ENCODE assay signal across 1 cellular context in genomic region chr11:35287491-35287890, GRCh38.
TF ChIP-seq lines count a peak whose summit lies in the region.

No MANE protein-coding gene starts in this region.

TF ChIP-seq in GM23338, 12 proteins besides CTCF, POLR2A, EP300 and RAD21 (continued from another document):
- TF ChIP-seq, protein P1, sequence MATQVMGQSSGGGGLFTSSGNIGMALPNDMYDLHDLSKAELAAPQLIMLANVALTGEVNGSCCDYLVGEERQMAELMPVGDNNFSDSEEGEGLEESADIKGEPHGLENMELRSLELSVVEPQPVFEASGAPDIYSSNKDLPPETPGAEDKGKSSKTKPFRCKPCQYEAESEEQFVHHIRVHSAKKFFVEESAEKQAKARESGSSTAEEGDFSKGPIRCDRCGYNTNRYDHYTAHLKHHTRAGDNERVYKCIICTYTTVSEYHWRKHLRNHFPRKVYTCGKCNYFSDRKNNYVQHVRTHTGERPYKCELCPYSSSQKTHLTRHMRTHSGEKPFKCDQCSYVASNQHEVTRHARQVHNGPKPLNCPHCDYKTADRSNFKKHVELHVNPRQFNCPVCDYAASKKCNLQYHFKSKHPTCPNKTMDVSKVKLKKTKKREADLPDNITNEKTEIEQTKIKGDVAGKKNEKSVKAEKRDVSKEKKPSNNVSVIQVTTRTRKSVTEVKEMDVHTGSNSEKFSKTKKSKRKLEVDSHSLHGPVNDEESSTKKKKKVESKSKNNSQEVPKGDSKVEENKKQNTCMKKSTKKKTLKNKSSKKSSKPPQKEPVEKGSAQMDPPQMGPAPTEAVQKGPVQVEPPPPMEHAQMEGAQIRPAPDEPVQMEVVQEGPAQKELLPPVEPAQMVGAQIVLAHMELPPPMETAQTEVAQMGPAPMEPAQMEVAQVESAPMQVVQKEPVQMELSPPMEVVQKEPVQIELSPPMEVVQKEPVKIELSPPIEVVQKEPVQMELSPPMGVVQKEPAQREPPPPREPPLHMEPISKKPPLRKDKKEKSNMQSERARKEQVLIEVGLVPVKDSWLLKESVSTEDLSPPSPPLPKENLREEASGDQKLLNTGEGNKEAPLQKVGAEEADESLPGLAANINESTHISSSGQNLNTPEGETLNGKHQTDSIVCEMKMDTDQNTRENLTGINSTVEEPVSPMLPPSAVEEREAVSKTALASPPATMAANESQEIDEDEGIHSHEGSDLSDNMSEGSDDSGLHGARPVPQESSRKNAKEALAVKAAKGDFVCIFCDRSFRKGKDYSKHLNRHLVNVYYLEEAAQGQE (IDR thresholded peaks at IDR 0.05; ENCODE audit: unreplicated experiment) = no peak
- no peak for TF ChIP-seq STAT1 (IDR thresholded peaks at IDR 0.05; ENCODE audit: unreplicated experiment)
